In the genomic region with DNA sequence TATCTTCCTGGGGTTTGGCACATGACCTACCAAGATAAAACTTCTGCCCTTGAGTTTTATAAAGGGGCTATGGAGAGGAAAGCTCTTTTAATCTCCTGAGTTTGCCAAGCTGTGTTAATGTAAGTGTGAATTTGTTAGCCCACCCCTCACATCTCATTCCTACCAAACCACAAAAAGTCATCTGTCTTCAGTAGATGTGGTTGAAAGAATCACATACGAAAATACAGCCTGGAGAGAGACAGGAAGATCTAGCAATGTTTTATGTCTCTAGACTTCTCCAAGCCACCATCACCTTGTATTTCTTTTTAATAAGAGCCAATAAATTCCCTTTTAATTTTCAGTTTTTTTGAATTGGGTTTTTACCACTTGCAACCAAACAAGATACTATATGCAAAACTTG, we compare ENCODE assay signal across 8 cellular contexts.
"Had no signal": no experiment of that assay in that cellular context is flagged by ENCODE, and none has a peak within 500 bp of the region (broad histone marks: within the 10 kb centered on the region; RNA-seq: fewer than 3 reads in every experiment).

No MANE protein-coding gene starts in this region.

- H2AFZ ChIP-seq: GM23248 had no signal

- H3K4me1 ChIP-seq: HAP-1 had no signal

- H3K9ac ChIP-seq: GM23248 had no signal

- H3K36me3 ChIP-seq: HAP-1 had no signal

- H3K4me3 ChIP-seq: GM23248, HAP-1, K562 had no signal

- DNase-seq: GM23248, GOT3, H7, HFFc6, KG1 had no signal

- H3K27ac ChIP-seq: GM23248, HL-60 had no signal

- H3K9me3 ChIP-seq: HAP-1 had no signal
